ENCODE assay signal across 6 cellular contexts in the genomic region with DNA sequence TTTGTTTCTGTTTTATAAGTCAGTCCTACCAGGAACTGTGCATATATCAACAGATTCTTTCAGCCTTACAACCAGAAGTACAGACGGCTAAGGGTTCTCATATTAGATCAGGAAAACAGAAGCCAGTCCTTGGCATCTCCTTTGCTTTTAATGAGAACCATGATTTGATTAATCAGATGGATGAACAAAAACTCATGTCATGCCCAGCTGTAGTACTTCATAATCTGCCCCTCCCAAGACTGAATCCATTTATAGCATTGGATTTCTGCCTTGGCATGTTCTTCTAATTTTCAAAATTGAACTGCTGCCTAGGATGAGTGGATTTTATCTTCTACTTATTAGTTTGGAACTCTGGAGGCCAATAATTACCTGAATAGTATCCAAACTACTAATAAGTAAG.
"Had no signal": no experiment of that assay in that cellular context is flagged by ENCODE, and none has a peak within 500 bp of the region (broad histone marks: within the 10 kb centered on the region; RNA-seq: fewer than 3 reads in every experiment).

No MANE protein-coding gene starts in this region.

- DNase-seq: GM23248, GOT3, H7, HFFc6, KBM-7 had no signal

- H3K4me3 ChIP-seq: GM23248, HAP-1 had no signal

- H3K9ac ChIP-seq: GM23248 had no signal

- H3K4me1 ChIP-seq: HAP-1 had no signal

- H3K27ac ChIP-seq: GM23248 had no signal

- H3K36me3 ChIP-seq: HAP-1 had no signal

- H3K9me3 ChIP-seq: HAP-1 had no signal

- H2AFZ ChIP-seq: GM23248 had no signal
